ENCODE assay signal across 8 cellular contexts in the genomic region with DNA sequence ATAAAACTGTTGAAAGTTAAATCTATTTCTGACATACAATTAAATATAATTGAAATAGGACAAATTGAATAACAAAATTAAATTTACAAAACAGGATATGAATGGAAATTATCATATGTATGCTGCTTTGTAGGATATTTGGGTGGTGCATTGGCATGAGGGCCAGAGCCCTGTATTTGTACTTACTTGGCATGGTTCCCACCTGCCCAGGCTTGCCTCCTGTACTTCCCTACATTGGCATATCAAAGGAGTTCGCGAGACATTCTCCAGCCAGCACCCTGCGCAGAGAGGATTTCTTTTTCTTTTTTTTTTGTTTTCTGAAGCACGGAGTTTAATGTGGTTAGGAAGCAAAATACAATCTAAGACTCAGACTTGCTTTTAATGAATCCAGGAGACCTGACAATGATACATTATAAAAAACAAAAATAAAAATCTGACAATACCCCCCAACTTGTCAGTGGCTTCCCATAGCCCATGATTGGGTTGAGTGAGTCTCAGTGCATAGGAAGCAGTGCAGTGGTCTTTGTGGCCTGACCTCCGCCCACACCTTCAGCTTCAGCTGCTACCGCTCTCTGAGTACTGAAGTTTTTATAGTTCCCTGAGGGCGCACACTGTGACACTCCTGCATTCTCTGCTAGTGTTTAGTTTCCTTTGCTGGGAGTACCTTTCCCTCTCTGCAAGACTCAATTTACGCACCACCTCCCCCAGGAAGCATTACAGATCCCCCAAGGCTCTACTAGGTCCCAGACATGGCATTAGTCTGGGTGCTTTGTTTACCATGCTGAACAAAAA.
DNase-seq lines count a peak whose midpoint lies in the region; ATAC-seq and FAIRE-seq lines count a peak whose summit lies in the region.

No MANE protein-coding gene starts in this region.

- ATAC-seq in activated naive CD4-positive, alpha-beta T cell treated with anti-CD3 and anti-CD28 coated beads, Interleukin-2, amount 50 U/mL, for 72 hours, result peak; percentile 56 to 60
- peak; percentile 78 for ATAC-seq in HG03045 (IDR thresholded peaks at IDR 0.05; ENCODE audit: unreplicated experiment)
- ATAC-seq in stimulated activated naive CD8-positive, alpha-beta T cell treated with anti-CD3 and anti-CD28 coated beads, Interleukin-15, Interleukin-2, amounts not matched to agents 100 U/mL and 50 U/mL, for 24 hours, result peak; percentile 73

- peaks cover 0 to 8% of the 10 kb centered on the region in 2 donors for H3K9me3 Mint-ChIP-seq in activated naive CD4-positive, alpha-beta T cell treated with anti-CD3 and anti-CD28 coated beads, Interleukin-2, amount 50 U/mL, for 72 hours

- H3K27ac Mint-ChIP-seq in activated naive CD4-positive, alpha-beta T cell treated with anti-CD3 and anti-CD28 coated beads, Interleukin-2, amount 50 U/mL, for 72 hours, result peak overlapping the region in 1 of 2 donors; percentile 50

- H3K27me3 ChIP-seq in small intestine (ENCODE audit: control insufficient read depth in 2 of 2, insufficient read depth in 2 of 2, low read length in 2 of 2), result no peaks in the 10 kb centered on the region

- H3K9me3 ChIP-seq in small intestine (ENCODE audit: control insufficient read depth, low read depth), result no peaks in the 10 kb centered on the region

- FAIRE-seq in urothelium cell line (lab: Jason Lieb, UNC), result no peak
- no peak for FAIRE-seq in small intestine (lab: Jason Lieb, UNC)

- peak in 1 of 2 donors; percentile 3 for DNase-seq in activated naive CD4-positive, alpha-beta T cell treated with anti-CD3 and anti-CD28 coated beads, Interleukin-2, amount 50 U/mL, for 72 hours (ENCODE audit: low spot score in 2 of 2)
- DNase-seq in activated naive CD4-positive, alpha-beta T cell treated with anti-CD3 and anti-CD28 coated beads, Interleukin-2, amount 50 U/mL, for 16 hours, result no peak
- DNase-seq in activated gamma-delta T cell treated with anti-CD3 and anti-CD28 coated beads, Interleukin-2, amount 50 U/mL, for 16 hours (ENCODE audit: low read depth), result peak; percentile 6
- peak; percentile 66 for DNase-seq in stimulated activated naive CD8-positive, alpha-beta T cell treated with anti-CD3 and anti-CD28 coated beads, Interleukin-15, Interleukin-2, amounts not matched to agents 100 U/mL and 50 U/mL, for 24 hours
- DNase-seq in HuH-7 (ENCODE audit: low spot score), result no peak
- no peak for DNase-seq in urothelium cell line (ENCODE audit: low spot score)
- no peak for DNase-seq in small intestine

- no peak overlapping the region for H3K4me3 ChIP-seq in small intestine (ENCODE audit: low read depth in 1 of 2, low read length in 2 of 2)

- no peaks in the 10 kb centered on the region for H3K36me3 Mint-ChIP-seq in activated naive CD4-positive, alpha-beta T cell treated with anti-CD3 and anti-CD28 coated beads, Interleukin-2, amount 50 U/mL, for 72 hours

- no peak overlapping the region for H3K27ac ChIP-seq in small intestine (ENCODE audit: low read depth in 1 of 2, low read length in 1 of 2)

- no peaks in the 10 kb centered on the region for H3K36me3 ChIP-seq in small intestine (ENCODE audit: control insufficient read depth in 2 of 2, insufficient read depth in 2 of 2, low read length in 2 of 2)

- 56 to 81% (median 57%) methylated on average over 8 of the region's 8 CpGs for WGBS in small intestine, 3 donors

- peaks cover 0 to 3% of the 10 kb centered on the region in 2 donors for H3K4me1 ChIP-seq in small intestine (ENCODE audit: control insufficient read depth in 2 of 2, insufficient read depth in 1 of 2, low read depth in 1 of 2, low read length in 1 of 2)

Comparison
In these comparisons a context has a peak if more than half of its experiments do, and no peak if none do; other contexts are left out.
1. DNase-seq: peak in activated gamma-delta T cell treated with anti-CD3 and anti-CD28 coated beads, Interleukin-2, amount 50 U/mL, for 16 hours (single experiment) and stimulated activated naive CD8-positive, alpha-beta T cell treated with anti-CD3 and anti-CD28 coated beads, Interleukin-15, Interleukin-2, amounts not matched to agents 100 U/mL and 50 U/mL, for 24 hours (single experiment); none in activated naive CD4-positive, alpha-beta T cell treated with anti-CD3 and anti-CD28 coated beads, Interleukin-2, amount 50 U/mL, for 16 hours (single experiment), HuH-7 (single experiment), urothelium cell line (single experiment) and small intestine (single experiment).
2. Peak in every context shown above with its lines, with median percentiles within 50 percentile points of each other: ATAC-seq.